1 cellular context compared by ENCODE assay signal in the genomic region with DNA sequence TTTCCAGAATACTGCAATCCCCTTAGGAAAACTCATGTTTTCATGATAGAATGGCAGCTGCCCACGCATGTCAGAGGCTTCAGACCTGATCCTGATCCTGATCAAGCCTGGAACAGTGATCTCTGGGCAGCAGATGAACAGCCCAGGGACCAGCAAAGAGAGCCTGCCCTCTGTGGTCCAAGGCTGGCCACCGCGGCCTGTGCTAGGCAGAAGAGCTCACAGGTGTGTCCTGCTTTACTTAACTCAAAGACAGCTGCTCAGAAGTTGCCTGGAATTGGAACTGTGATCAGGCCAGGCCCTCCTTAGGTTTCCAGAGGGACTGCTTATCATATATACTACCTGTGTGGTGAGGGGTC.
TF ChIP-seq lines count a peak whose summit lies in the region.

No MANE protein-coding gene starts in this region.

TF ChIP-seq in GM23338, 12 proteins besides CTCF, POLR2A, EP300 and RAD21:
- TF ChIP-seq, protein P1, sequence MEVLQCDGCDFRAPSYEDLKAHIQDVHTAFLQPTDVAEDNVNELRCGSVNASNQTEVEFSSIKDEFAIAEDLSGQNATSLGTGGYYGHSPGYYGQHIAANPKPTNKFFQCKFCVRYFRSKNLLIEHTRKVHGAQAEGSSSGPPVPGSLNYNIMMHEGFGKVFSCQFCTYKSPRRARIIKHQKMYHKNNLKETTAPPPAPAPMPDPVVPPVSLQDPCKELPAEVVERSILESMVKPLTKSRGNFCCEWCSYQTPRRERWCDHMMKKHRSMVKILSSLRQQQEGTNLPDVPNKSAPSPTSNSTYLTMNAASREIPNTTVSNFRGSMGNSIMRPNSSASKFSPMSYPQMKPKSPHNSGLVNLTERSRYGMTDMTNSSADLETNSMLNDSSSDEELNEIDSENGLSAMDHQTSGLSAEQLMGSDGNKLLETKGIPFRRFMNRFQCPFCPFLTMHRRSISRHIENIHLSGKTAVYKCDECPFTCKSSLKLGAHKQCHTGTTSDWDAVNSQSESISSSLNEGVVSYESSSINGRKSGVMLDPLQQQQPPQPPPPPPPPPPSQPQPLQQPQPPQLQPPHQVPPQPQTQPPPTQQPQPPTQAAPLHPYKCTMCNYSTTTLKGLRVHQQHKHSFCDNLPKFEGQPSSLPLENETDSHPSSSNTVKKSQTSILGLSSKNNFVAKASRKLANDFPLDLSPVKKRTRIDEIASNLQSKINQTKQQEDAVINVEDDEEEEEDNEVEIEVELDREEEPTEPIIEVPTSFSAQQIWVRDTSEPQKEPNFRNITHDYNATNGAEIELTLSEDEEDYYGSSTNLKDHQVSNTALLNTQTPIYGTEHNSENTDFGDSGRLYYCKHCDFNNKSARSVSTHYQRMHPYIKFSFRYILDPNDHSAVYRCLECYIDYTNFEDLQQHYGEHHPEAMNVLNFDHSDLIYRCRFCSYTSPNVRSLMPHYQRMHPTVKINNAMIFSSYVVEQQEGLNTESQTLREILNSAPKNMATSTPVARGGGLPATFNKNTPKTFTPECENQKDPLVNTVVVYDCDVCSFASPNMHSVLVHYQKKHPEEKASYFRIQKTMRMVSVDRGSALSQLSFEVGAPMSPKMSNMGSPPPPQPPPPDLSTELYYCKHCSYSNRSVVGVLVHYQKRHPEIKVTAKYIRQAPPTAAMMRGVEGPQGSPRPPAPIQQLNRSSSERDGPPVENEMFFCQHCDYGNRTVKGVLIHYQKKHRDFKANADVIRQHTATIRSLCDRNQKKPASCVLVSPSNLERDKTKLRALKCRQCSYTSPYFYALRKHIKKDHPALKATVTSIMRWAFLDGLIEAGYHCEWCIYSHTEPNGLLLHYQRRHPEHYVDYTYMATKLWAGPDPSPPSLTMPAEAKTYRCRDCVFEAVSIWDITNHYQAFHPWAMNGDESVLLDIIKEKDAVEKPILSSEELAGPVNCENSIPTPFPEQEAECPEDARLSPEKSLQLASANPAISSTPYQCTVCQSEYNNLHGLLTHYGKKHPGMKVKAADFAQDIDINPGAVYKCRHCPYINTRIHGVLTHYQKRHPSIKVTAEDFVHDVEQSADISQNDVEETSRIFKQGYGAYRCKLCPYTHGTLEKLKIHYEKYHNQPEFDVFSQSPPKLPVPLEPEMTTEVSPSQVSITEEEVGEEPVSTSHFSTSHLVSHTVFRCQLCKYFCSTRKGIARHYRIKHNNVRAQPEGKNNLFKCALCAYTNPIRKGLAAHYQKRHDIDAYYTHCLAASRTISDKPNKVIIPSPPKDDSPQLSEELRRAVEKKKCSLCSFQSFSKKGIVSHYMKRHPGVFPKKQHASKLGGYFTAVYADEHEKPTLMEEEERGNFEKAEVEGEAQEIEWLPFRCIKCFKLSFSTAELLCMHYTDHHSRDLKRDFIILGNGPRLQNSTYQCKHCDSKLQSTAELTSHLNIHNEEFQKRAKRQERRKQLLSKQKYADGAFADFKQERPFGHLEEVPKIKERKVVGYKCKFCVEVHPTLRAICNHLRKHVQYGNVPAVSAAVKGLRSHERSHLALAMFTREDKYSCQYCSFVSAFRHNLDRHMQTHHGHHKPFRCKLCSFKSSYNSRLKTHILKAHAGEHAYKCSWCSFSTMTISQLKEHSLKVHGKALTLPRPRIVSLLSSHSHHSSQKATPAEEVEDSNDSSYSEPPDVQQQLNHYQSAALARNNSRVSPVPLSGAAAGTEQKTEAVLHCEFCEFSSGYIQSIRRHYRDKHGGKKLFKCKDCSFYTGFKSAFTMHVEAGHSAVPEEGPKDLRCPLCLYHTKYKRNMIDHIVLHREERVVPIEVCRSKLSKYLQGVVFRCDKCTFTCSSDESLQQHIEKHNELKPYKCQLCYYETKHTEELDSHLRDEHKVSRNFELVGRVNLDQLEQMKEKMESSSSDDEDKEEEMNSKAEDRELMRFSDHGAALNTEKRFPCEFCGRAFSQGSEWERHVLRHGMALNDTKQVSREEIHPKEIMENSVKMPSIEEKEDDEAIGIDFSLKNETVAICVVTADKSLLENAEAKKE (CRISPR knock-in tag; IDR thresholded peaks at IDR 0.05) = no peak
- TF ChIP-seq EZH2phosphoT487 (IDR thresholded peaks at IDR 0.05; ENCODE audit: unreplicated experiment) (no peak), EZH2 (IDR thresholded peaks at IDR 0.05; ENCODE audit: low read depth, unreplicated experiment) (no peak), ZNF331 (CRISPR knock-in tag; IDR thresholded peaks at IDR 0.05; ENCODE audit: low read depth) (no peak), NANOG (IDR thresholded peaks at IDR 0.05; ENCODE audit: borderline replicate concordance) (no peak), STAT1 (IDR thresholded peaks at IDR 0.05; ENCODE audit: unreplicated experiment) (no peak), POLR2AphosphoS5 (IDR thresholded peaks at IDR 0.05; ENCODE audit: low read depth) (no peak), JUNB (IDR thresholded peaks at IDR 0.05; ENCODE audit: unreplicated experiment) (no peak), CREB1 (CRISPR knock-in tag; IDR thresholded peaks at IDR 0.05; ENCODE audit: low read depth) (no peak), ZNF114 (CRISPR knock-in tag; IDR thresholded peaks at IDR 0.05) (no peak)
- TF ChIP-seq, protein P2, sequence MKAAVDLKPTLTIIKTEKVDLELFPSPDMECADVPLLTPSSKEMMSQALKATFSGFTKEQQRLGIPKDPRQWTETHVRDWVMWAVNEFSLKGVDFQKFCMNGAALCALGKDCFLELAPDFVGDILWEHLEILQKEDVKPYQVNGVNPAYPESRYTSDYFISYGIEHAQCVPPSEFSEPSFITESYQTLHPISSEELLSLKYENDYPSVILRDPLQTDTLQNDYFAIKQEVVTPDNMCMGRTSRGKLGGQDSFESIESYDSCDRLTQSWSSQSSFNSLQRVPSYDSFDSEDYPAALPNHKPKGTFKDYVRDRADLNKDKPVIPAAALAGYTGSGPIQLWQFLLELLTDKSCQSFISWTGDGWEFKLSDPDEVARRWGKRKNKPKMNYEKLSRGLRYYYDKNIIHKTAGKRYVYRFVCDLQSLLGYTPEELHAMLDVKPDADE (IDR thresholded peaks at IDR 0.05) = no peak
- TF ChIP-seq, protein P3, sequence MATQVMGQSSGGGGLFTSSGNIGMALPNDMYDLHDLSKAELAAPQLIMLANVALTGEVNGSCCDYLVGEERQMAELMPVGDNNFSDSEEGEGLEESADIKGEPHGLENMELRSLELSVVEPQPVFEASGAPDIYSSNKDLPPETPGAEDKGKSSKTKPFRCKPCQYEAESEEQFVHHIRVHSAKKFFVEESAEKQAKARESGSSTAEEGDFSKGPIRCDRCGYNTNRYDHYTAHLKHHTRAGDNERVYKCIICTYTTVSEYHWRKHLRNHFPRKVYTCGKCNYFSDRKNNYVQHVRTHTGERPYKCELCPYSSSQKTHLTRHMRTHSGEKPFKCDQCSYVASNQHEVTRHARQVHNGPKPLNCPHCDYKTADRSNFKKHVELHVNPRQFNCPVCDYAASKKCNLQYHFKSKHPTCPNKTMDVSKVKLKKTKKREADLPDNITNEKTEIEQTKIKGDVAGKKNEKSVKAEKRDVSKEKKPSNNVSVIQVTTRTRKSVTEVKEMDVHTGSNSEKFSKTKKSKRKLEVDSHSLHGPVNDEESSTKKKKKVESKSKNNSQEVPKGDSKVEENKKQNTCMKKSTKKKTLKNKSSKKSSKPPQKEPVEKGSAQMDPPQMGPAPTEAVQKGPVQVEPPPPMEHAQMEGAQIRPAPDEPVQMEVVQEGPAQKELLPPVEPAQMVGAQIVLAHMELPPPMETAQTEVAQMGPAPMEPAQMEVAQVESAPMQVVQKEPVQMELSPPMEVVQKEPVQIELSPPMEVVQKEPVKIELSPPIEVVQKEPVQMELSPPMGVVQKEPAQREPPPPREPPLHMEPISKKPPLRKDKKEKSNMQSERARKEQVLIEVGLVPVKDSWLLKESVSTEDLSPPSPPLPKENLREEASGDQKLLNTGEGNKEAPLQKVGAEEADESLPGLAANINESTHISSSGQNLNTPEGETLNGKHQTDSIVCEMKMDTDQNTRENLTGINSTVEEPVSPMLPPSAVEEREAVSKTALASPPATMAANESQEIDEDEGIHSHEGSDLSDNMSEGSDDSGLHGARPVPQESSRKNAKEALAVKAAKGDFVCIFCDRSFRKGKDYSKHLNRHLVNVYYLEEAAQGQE (IDR thresholded peaks at IDR 0.05; ENCODE audit: unreplicated experiment) = no peak
